1 cellular context compared by ENCODE assay signal in the genomic region with DNA sequence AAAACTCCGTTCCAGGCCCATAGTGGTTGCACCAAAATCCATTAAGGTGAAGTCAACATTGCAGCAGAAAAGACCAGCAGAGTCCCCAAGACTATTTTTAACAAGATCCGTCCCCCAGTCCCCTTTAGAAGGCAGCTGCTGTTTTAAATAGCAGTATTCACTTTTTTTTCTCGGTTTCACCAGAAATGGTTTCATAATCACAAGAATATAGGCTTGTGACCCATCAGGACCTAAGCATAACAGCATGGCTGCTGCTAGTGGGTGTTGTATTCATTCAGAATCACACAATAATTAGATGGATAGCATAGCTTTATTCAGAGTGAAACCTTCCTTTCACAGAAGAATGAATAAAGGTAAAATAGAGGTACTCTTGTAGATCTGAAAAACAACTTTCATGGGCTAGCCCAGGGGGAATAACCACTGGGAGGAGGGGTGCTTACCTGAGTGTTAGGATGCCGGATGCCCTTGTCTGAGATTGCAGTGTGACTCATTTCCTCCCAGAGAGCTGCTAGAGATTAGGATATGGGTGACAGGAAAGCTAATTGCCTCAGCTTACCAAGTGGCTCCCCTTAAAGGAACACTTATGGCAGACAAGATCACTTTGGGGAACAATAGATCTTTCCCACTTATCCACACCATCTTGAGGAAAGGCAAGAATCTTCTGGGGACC.
TF ChIP-seq lines count a peak whose summit lies in the region.

No MANE protein-coding gene starts in this region.

TF ChIP-seq in GM23338, 12 proteins besides CTCF, POLR2A, EP300 and RAD21:
- TF ChIP-seq CREB1 (CRISPR knock-in tag; IDR thresholded peaks at IDR 0.05; ENCODE audit: low read depth) (no peak), STAT1 (IDR thresholded peaks at IDR 0.05; ENCODE audit: unreplicated experiment) (no peak), JUNB (IDR thresholded peaks at IDR 0.05; ENCODE audit: unreplicated experiment) (no peak), POLR2AphosphoS5 (IDR thresholded peaks at IDR 0.05; ENCODE audit: low read depth) (no peak), NANOG (IDR thresholded peaks at IDR 0.05; ENCODE audit: borderline replicate concordance) (no peak), EZH2phosphoT487 (IDR thresholded peaks at IDR 0.05; ENCODE audit: unreplicated experiment) (no peak), ZNF331 (CRISPR knock-in tag; IDR thresholded peaks at IDR 0.05; ENCODE audit: low read depth) (no peak)
- TF ChIP-seq, protein P1, sequence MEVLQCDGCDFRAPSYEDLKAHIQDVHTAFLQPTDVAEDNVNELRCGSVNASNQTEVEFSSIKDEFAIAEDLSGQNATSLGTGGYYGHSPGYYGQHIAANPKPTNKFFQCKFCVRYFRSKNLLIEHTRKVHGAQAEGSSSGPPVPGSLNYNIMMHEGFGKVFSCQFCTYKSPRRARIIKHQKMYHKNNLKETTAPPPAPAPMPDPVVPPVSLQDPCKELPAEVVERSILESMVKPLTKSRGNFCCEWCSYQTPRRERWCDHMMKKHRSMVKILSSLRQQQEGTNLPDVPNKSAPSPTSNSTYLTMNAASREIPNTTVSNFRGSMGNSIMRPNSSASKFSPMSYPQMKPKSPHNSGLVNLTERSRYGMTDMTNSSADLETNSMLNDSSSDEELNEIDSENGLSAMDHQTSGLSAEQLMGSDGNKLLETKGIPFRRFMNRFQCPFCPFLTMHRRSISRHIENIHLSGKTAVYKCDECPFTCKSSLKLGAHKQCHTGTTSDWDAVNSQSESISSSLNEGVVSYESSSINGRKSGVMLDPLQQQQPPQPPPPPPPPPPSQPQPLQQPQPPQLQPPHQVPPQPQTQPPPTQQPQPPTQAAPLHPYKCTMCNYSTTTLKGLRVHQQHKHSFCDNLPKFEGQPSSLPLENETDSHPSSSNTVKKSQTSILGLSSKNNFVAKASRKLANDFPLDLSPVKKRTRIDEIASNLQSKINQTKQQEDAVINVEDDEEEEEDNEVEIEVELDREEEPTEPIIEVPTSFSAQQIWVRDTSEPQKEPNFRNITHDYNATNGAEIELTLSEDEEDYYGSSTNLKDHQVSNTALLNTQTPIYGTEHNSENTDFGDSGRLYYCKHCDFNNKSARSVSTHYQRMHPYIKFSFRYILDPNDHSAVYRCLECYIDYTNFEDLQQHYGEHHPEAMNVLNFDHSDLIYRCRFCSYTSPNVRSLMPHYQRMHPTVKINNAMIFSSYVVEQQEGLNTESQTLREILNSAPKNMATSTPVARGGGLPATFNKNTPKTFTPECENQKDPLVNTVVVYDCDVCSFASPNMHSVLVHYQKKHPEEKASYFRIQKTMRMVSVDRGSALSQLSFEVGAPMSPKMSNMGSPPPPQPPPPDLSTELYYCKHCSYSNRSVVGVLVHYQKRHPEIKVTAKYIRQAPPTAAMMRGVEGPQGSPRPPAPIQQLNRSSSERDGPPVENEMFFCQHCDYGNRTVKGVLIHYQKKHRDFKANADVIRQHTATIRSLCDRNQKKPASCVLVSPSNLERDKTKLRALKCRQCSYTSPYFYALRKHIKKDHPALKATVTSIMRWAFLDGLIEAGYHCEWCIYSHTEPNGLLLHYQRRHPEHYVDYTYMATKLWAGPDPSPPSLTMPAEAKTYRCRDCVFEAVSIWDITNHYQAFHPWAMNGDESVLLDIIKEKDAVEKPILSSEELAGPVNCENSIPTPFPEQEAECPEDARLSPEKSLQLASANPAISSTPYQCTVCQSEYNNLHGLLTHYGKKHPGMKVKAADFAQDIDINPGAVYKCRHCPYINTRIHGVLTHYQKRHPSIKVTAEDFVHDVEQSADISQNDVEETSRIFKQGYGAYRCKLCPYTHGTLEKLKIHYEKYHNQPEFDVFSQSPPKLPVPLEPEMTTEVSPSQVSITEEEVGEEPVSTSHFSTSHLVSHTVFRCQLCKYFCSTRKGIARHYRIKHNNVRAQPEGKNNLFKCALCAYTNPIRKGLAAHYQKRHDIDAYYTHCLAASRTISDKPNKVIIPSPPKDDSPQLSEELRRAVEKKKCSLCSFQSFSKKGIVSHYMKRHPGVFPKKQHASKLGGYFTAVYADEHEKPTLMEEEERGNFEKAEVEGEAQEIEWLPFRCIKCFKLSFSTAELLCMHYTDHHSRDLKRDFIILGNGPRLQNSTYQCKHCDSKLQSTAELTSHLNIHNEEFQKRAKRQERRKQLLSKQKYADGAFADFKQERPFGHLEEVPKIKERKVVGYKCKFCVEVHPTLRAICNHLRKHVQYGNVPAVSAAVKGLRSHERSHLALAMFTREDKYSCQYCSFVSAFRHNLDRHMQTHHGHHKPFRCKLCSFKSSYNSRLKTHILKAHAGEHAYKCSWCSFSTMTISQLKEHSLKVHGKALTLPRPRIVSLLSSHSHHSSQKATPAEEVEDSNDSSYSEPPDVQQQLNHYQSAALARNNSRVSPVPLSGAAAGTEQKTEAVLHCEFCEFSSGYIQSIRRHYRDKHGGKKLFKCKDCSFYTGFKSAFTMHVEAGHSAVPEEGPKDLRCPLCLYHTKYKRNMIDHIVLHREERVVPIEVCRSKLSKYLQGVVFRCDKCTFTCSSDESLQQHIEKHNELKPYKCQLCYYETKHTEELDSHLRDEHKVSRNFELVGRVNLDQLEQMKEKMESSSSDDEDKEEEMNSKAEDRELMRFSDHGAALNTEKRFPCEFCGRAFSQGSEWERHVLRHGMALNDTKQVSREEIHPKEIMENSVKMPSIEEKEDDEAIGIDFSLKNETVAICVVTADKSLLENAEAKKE (CRISPR knock-in tag; IDR thresholded peaks at IDR 0.05) = no peak
- TF ChIP-seq, protein P2, sequence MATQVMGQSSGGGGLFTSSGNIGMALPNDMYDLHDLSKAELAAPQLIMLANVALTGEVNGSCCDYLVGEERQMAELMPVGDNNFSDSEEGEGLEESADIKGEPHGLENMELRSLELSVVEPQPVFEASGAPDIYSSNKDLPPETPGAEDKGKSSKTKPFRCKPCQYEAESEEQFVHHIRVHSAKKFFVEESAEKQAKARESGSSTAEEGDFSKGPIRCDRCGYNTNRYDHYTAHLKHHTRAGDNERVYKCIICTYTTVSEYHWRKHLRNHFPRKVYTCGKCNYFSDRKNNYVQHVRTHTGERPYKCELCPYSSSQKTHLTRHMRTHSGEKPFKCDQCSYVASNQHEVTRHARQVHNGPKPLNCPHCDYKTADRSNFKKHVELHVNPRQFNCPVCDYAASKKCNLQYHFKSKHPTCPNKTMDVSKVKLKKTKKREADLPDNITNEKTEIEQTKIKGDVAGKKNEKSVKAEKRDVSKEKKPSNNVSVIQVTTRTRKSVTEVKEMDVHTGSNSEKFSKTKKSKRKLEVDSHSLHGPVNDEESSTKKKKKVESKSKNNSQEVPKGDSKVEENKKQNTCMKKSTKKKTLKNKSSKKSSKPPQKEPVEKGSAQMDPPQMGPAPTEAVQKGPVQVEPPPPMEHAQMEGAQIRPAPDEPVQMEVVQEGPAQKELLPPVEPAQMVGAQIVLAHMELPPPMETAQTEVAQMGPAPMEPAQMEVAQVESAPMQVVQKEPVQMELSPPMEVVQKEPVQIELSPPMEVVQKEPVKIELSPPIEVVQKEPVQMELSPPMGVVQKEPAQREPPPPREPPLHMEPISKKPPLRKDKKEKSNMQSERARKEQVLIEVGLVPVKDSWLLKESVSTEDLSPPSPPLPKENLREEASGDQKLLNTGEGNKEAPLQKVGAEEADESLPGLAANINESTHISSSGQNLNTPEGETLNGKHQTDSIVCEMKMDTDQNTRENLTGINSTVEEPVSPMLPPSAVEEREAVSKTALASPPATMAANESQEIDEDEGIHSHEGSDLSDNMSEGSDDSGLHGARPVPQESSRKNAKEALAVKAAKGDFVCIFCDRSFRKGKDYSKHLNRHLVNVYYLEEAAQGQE (IDR thresholded peaks at IDR 0.05; ENCODE audit: unreplicated experiment) = no peak
- TF ChIP-seq, protein P3, sequence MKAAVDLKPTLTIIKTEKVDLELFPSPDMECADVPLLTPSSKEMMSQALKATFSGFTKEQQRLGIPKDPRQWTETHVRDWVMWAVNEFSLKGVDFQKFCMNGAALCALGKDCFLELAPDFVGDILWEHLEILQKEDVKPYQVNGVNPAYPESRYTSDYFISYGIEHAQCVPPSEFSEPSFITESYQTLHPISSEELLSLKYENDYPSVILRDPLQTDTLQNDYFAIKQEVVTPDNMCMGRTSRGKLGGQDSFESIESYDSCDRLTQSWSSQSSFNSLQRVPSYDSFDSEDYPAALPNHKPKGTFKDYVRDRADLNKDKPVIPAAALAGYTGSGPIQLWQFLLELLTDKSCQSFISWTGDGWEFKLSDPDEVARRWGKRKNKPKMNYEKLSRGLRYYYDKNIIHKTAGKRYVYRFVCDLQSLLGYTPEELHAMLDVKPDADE (IDR thresholded peaks at IDR 0.05) = no peak
